ENCODE assay signal across 1 cellular context in the genomic region with DNA sequence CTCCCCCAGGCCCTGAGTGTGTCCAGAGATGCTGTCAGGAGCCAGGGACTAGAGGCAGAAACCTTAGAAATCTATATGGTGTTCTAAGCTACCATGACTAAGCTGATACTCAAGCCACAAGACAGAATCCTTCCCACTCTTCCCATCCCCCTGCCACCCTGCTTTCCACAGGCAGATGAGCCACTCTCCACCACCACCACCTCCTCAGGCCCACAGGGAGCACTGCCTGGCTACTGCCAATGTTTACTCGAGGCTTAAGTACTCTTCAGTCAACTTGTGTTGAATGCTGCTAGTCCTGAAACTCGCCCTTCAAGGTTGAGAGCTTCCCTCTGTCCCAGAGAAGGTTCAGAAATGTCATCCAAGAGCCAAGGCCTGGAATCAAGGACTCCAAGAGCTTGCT.
TF ChIP-seq lines count a peak whose summit lies in the region.

No MANE protein-coding gene starts in this region.

TF ChIP-seq in GM23338, 12 proteins besides CTCF, POLR2A, EP300 and RAD21:
- TF ChIP-seq, protein P1, sequence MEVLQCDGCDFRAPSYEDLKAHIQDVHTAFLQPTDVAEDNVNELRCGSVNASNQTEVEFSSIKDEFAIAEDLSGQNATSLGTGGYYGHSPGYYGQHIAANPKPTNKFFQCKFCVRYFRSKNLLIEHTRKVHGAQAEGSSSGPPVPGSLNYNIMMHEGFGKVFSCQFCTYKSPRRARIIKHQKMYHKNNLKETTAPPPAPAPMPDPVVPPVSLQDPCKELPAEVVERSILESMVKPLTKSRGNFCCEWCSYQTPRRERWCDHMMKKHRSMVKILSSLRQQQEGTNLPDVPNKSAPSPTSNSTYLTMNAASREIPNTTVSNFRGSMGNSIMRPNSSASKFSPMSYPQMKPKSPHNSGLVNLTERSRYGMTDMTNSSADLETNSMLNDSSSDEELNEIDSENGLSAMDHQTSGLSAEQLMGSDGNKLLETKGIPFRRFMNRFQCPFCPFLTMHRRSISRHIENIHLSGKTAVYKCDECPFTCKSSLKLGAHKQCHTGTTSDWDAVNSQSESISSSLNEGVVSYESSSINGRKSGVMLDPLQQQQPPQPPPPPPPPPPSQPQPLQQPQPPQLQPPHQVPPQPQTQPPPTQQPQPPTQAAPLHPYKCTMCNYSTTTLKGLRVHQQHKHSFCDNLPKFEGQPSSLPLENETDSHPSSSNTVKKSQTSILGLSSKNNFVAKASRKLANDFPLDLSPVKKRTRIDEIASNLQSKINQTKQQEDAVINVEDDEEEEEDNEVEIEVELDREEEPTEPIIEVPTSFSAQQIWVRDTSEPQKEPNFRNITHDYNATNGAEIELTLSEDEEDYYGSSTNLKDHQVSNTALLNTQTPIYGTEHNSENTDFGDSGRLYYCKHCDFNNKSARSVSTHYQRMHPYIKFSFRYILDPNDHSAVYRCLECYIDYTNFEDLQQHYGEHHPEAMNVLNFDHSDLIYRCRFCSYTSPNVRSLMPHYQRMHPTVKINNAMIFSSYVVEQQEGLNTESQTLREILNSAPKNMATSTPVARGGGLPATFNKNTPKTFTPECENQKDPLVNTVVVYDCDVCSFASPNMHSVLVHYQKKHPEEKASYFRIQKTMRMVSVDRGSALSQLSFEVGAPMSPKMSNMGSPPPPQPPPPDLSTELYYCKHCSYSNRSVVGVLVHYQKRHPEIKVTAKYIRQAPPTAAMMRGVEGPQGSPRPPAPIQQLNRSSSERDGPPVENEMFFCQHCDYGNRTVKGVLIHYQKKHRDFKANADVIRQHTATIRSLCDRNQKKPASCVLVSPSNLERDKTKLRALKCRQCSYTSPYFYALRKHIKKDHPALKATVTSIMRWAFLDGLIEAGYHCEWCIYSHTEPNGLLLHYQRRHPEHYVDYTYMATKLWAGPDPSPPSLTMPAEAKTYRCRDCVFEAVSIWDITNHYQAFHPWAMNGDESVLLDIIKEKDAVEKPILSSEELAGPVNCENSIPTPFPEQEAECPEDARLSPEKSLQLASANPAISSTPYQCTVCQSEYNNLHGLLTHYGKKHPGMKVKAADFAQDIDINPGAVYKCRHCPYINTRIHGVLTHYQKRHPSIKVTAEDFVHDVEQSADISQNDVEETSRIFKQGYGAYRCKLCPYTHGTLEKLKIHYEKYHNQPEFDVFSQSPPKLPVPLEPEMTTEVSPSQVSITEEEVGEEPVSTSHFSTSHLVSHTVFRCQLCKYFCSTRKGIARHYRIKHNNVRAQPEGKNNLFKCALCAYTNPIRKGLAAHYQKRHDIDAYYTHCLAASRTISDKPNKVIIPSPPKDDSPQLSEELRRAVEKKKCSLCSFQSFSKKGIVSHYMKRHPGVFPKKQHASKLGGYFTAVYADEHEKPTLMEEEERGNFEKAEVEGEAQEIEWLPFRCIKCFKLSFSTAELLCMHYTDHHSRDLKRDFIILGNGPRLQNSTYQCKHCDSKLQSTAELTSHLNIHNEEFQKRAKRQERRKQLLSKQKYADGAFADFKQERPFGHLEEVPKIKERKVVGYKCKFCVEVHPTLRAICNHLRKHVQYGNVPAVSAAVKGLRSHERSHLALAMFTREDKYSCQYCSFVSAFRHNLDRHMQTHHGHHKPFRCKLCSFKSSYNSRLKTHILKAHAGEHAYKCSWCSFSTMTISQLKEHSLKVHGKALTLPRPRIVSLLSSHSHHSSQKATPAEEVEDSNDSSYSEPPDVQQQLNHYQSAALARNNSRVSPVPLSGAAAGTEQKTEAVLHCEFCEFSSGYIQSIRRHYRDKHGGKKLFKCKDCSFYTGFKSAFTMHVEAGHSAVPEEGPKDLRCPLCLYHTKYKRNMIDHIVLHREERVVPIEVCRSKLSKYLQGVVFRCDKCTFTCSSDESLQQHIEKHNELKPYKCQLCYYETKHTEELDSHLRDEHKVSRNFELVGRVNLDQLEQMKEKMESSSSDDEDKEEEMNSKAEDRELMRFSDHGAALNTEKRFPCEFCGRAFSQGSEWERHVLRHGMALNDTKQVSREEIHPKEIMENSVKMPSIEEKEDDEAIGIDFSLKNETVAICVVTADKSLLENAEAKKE (CRISPR knock-in tag; IDR thresholded peaks at IDR 0.05), result no peak
- TF ChIP-seq JUNB (IDR thresholded peaks at IDR 0.05; ENCODE audit: unreplicated experiment), result no peak
- TF ChIP-seq EZH2 (IDR thresholded peaks at IDR 0.05; ENCODE audit: low read depth, unreplicated experiment), result no peak
- TF ChIP-seq, protein P2, sequence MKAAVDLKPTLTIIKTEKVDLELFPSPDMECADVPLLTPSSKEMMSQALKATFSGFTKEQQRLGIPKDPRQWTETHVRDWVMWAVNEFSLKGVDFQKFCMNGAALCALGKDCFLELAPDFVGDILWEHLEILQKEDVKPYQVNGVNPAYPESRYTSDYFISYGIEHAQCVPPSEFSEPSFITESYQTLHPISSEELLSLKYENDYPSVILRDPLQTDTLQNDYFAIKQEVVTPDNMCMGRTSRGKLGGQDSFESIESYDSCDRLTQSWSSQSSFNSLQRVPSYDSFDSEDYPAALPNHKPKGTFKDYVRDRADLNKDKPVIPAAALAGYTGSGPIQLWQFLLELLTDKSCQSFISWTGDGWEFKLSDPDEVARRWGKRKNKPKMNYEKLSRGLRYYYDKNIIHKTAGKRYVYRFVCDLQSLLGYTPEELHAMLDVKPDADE (IDR thresholded peaks at IDR 0.05), result no peak
- TF ChIP-seq EZH2phosphoT487 (IDR thresholded peaks at IDR 0.05; ENCODE audit: unreplicated experiment), result no peak
- no peak for TF ChIP-seq ZNF114 (CRISPR knock-in tag; IDR thresholded peaks at IDR 0.05)
- no peak for TF ChIP-seq POLR2AphosphoS5 (IDR thresholded peaks at IDR 0.05; ENCODE audit: low read depth)
- TF ChIP-seq ZNF331 (CRISPR knock-in tag; IDR thresholded peaks at IDR 0.05; ENCODE audit: low read depth), result no peak
- no peak for TF ChIP-seq NANOG (IDR thresholded peaks at IDR 0.05; ENCODE audit: borderline replicate concordance)
- TF ChIP-seq, protein P3, sequence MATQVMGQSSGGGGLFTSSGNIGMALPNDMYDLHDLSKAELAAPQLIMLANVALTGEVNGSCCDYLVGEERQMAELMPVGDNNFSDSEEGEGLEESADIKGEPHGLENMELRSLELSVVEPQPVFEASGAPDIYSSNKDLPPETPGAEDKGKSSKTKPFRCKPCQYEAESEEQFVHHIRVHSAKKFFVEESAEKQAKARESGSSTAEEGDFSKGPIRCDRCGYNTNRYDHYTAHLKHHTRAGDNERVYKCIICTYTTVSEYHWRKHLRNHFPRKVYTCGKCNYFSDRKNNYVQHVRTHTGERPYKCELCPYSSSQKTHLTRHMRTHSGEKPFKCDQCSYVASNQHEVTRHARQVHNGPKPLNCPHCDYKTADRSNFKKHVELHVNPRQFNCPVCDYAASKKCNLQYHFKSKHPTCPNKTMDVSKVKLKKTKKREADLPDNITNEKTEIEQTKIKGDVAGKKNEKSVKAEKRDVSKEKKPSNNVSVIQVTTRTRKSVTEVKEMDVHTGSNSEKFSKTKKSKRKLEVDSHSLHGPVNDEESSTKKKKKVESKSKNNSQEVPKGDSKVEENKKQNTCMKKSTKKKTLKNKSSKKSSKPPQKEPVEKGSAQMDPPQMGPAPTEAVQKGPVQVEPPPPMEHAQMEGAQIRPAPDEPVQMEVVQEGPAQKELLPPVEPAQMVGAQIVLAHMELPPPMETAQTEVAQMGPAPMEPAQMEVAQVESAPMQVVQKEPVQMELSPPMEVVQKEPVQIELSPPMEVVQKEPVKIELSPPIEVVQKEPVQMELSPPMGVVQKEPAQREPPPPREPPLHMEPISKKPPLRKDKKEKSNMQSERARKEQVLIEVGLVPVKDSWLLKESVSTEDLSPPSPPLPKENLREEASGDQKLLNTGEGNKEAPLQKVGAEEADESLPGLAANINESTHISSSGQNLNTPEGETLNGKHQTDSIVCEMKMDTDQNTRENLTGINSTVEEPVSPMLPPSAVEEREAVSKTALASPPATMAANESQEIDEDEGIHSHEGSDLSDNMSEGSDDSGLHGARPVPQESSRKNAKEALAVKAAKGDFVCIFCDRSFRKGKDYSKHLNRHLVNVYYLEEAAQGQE (IDR thresholded peaks at IDR 0.05; ENCODE audit: unreplicated experiment), result no peak
- TF ChIP-seq CREB1 (CRISPR knock-in tag; IDR thresholded peaks at IDR 0.05; ENCODE audit: low read depth), result no peak
